8 cellular contexts compared by ENCODE assay signal in genomic region chr11:57741132-57742086, GRCh38. TPM values are rescaled to one million over a fixed set of nuclear protein-coding genes. Genes with fewer than 3 reads are reported as not detected.
DNase-seq lines count a peak whose midpoint lies in the region; ATAC-seq and TF ChIP-seq lines count a peak whose summit lies in the region.

TSS of gene SELENOH (plus strand) at chr11:57741491. CDS start at chr11:57741596, 105 bp downstream.

- no peak for TF ChIP-seq CTCF in AG04449 (IDR thresholded peaks at IDR 0.05; ENCODE audit: insufficient read depth, low read length, missing control alignments)
- no peak for TF ChIP-seq CTCF in WTC11 (IDR thresholded peaks at IDR 0.05)
- TF ChIP-seq CTCF in cardiac fibroblast (IDR thresholded peaks at IDR 0.05; ENCODE audit: low read depth, low read length), result no peak
- no peak for TF ChIP-seq CTCF in smooth muscle cell (IDR thresholded peaks at IDR 0.05; ENCODE audit: borderline replicate concordance, insufficient read depth, poor library complexity, severe bottlenecking)

- H3K9ac ChIP-seq in smooth muscle cell (ENCODE audit: low read depth), result peak within 1 kb of the TSS; percentile 96

- peak within 1 kb of the TSS; percentile 97 for H3K27ac Mint-ChIP-seq in WTC11

- no peaks in the 10 kb centered on the region for H3K27me3 ChIP-seq in smooth muscle cell (ENCODE audit: low read depth)

- H3K9me3 Mint-ChIP-seq in WTC11, result no peaks in the 10 kb centered on the region

- H3F3A ChIP-seq in smooth muscle cell (ENCODE audit: low read depth), result peaks cover 14% of the 10 kb centered on the region

- CTCF ChIA-PET in AG04449 (lab: Yijun Ruan, JAX), result interaction anchor here (0.7 to 3.3 kb wide), 10 partner anchors 9 to 60 kb away, joined by 3 to 22 read pairs (median 4); partner anchors contain the start of genes BTBD18 and CTNND1
- CTCF ChIA-PET in WTC11 (lab: Charles Lee), result interaction anchor here (0.9 to 1.9 kb wide), 3 partner anchors 10 to 59 kb away, joined by 4 to 14 read pairs (median 7); partner anchors contain the start of gene BTBD18

- ATAC-seq in GM18907 (IDR thresholded peaks at IDR 0.05; ENCODE audit: unreplicated experiment) (peak; percentile 93), HG03159 (IDR thresholded peaks at IDR 0.05; ENCODE audit: unreplicated experiment) (peak; percentile 91), WTC11 (peak; percentile 96)

- peak within 1 kb of the TSS; percentile 93 for H3K4me3 ChIP-seq in AG04449 (ENCODE audit: low read depth, low read length)
- H3K4me3 ChIP-seq in cardiac fibroblast (replicated peaks in 1 of 2; ENCODE audit: low read depth in 2 of 2, low read length in 2 of 2), result peak within 1 kb of the TSS; percentile 90 to 93
- peak within 1 kb of the TSS; percentile 95 for H3K4me3 ChIP-seq in smooth muscle cell

- 1% methylated on average over 71 of the region's 75 CpGs for WGBS in smooth muscle cell (ENCODE audit: low lambda C conversion rate)

- peaks cover 6% of the 10 kb centered on the region for H4K20me1 ChIP-seq in smooth muscle cell (ENCODE audit: low read depth)

- H3K36me3 Mint-ChIP-seq in WTC11, result peaks cover 49% of the 10 kb centered on the region

- peaks cover 15% of the 10 kb centered on the region for H3K4me1 Mint-ChIP-seq in WTC11

- H3K79me2 ChIP-seq in smooth muscle cell (ENCODE audit: low read depth), result peaks cover 30% of the 10 kb centered on the region

- peak within 1 kb of the TSS; percentile 95 for H3K27ac ChIP-seq in smooth muscle cell (ENCODE audit: low read depth)

- no peaks in the 10 kb centered on the region for H3K36me3 ChIP-seq in smooth muscle cell (ENCODE audit: low read depth)

- POLR2A ChIA-PET in AG04449 (lab: Yijun Ruan, JAX) (interaction anchor here (0.6 to 2.3 kb wide), 7 partner anchors 10 to 59 kb away, joined by 3 to 8 read pairs (median 5); partner anchors contain the start of genes BTBD18, CTNND1 and MED19), WTC11 (lab: Charles Lee) (interaction anchor here (0.6 to 2.6 kb wide), 20 partner anchors 10 to 319 kb away, joined by 3 to 22 read pairs (median 4); partner anchors contain the start of genes CTNND1, MED19 and TMX2)

- H3K27me3 Mint-ChIP-seq in WTC11 (ENCODE audit: low read depth), result no peaks in the 10 kb centered on the region

- H3K4me1 ChIP-seq in smooth muscle cell (ENCODE audit: low read depth), result peaks cover 9% of the 10 kb centered on the region

- DNase-seq in AG04449 (ENCODE audit: low read depth, low spot score), result peak; percentile 78
- peak; percentile 98 for DNase-seq in NCI-H2227 treated with DMSO at 0.1 percent for 48 hours (lab: John Stamatoyannopoulos, UW)
- DNase-seq in WTC11 (ENCODE audit: low spot score), result peak; percentile 98
- DNase-seq in cardiac fibroblast (ENCODE audit: low read depth in 2 of 2), result peak; percentile 97 to 98
- DNase-seq in iPS-NIHi7 (ENCODE audit: extremely low spot score), result peak; percentile 97
- peak; percentile 86 for DNase-seq in smooth muscle cell (lab: John Stamatoyannopoulos, UW; ENCODE audit: unreplicated experiment)

- H3K4me3 Mint-ChIP-seq in WTC11, result peak within 1 kb of the TSS; percentile 94

- peak within 1 kb of the TSS; percentile 66 for H2AFZ ChIP-seq in smooth muscle cell (ENCODE audit: low read depth)

- peak within 1 kb of the TSS; percentile 97 for H3K4me2 ChIP-seq in smooth muscle cell

- H3K9me3 ChIP-seq in smooth muscle cell (replicated peaks; ENCODE audit: low read depth), result no peaks in the 10 kb centered on the region

TF ChIP-seq in WTC11, 78 proteins besides CTCF, POLR2A, EP300 and RAD21 (continues in another document):
- TF ChIP-seq SMAD4 (CRISPR knock-in tag; IDR thresholded peaks at IDR 0.05), result peak; percentile 66; the same call in 1 of the 2 replicates
- peak; percentile 95; the same call in 1 of the 2 replicates for TF ChIP-seq NR3C1 (CRISPR knock-in tag; conservative IDR thresholded peaks at IDR 0.05; ENCODE audit: low read depth)
- TF ChIP-seq CREM (CRISPR knock-in tag; IDR thresholded peaks at IDR 0.05), result peak; percentile 82
- no peak; the same call in 1 of the 2 replicates for TF ChIP-seq CREB1 (CRISPR knock-in tag; IDR thresholded peaks at IDR 0.05)
- TF ChIP-seq, protein P1, sequence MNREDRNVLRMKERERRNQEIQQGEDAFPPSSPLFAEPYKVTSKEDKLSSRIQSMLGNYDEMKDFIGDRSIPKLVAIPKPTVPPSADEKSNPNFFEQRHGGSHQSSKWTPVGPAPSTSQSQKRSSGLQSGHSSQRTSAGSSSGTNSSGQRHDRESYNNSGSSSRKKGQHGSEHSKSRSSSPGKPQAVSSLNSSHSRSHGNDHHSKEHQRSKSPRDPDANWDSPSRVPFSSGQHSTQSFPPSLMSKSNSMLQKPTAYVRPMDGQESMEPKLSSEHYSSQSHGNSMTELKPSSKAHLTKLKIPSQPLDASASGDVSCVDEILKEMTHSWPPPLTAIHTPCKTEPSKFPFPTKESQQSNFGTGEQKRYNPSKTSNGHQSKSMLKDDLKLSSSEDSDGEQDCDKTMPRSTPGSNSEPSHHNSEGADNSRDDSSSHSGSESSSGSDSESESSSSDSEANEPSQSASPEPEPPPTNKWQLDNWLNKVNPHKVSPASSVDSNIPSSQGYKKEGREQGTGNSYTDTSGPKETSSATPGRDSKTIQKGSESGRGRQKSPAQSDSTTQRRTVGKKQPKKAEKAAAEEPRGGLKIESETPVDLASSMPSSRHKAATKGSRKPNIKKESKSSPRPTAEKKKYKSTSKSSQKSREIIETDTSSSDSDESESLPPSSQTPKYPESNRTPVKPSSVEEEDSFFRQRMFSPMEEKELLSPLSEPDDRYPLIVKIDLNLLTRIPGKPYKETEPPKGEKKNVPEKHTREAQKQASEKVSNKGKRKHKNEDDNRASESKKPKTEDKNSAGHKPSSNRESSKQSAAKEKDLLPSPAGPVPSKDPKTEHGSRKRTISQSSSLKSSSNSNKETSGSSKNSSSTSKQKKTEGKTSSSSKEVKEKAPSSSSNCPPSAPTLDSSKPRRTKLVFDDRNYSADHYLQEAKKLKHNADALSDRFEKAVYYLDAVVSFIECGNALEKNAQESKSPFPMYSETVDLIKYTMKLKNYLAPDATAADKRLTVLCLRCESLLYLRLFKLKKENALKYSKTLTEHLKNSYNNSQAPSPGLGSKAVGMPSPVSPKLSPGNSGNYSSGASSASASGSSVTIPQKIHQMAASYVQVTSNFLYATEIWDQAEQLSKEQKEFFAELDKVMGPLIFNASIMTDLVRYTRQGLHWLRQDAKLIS (CRISPR knock-in tag; IDR thresholded peaks at IDR 0.05; ENCODE audit: borderline replicate concordance), result peak; percentile 96; the same call in 1 of the 2 replicates
- TF ChIP-seq ZBTB21 (CRISPR knock-in tag; IDR thresholded peaks at IDR 0.05; ENCODE audit: borderline replicate concordance), result peak; percentile 83
- no peak for TF ChIP-seq JAZF1 (CRISPR knock-in tag; IDR thresholded peaks at IDR 0.05)
- TF ChIP-seq, protein P2, sequence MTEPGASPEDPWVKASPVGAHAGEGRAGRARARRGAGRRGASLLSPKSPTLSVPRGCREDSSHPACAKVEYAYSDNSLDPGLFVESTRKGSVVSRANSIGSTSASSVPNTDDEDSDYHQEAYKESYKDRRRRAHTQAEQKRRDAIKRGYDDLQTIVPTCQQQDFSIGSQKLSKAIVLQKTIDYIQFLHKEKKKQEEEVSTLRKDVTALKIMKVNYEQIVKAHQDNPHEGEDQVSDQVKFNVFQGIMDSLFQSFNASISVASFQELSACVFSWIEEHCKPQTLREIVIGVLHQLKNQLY (CRISPR knock-in tag; IDR thresholded peaks at IDR 0.05), result no peak
- no peak for TF ChIP-seq ZNF317 (CRISPR knock-in tag; IDR thresholded peaks at IDR 0.05; ENCODE audit: borderline replicate concordance, low read depth)
- TF ChIP-seq, protein P3, sequence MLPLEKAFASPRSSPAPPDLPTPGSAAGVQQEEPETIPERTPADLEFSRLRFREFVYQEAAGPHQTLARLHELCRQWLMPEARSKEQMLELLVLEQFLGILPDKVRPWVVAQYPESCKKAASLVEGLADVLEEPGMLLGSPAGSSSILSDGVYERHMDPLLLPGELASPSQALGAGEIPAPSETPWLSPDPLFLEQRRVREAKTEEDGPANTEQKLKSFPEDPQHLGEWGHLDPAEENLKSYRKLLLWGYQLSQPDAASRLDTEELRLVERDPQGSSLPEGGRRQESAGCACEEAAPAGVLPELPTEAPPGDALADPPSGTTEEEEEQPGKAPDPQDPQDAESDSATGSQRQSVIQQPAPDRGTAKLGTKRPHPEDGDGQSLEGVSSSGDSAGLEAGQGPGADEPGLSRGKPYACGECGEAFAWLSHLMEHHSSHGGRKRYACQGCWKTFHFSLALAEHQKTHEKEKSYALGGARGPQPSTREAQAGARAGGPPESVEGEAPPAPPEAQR (CRISPR knock-in tag; IDR thresholded peaks at IDR 0.05), result no peak
- 0 out of 2 replicates have a peak, but pooled peaks have one; percentile 44 for TF ChIP-seq IRF2 (CRISPR knock-in tag; IDR thresholded peaks at IDR 0.05; ENCODE audit: borderline replicate concordance, low read depth)
- TF ChIP-seq ZNF263 (CRISPR knock-in tag; IDR thresholded peaks at IDR 0.05; ENCODE audit: low read depth), result no peak
- TF ChIP-seq FOXP4 (CRISPR knock-in tag; IDR thresholded peaks at IDR 0.05), result peak; percentile 91
- 0 out of 2 replicates have a peak, but pooled peaks have one; percentile 73 for TF ChIP-seq ZMAT4 (CRISPR knock-in tag; IDR thresholded peaks at IDR 0.05)
- no peak for TF ChIP-seq ESRRA (CRISPR knock-in tag; IDR thresholded peaks at IDR 0.05; ENCODE audit: borderline replicate concordance)

RNA-seq across cellular contexts. Expression of gene SELENOH, which starts in this region (rescaled TPM):
- total RNA-seq in WTC11 (2021) (251 to 266 TPM (median 259 TPM) in 3 replicates), smooth muscle cell (120 and 131 TPM in 2 replicates)
- 141 and 143 TPM in 2 replicates for polyA plus RNA-seq in smooth muscle cell

Comparison
In these comparisons a context has a peak if more than half of its experiments do, and no peak if none do; other contexts are left out.
1. Peak in every context shown above with its lines: DNase-seq, ATAC-seq, H3K4me3 ChIP-seq and H3K27ac ChIP-seq.